ENCODE assay signal across 7 cellular contexts in genomic region chr17:5439446-5439764, GRCh38. TPM values are rescaled to one million over a fixed set of nuclear protein-coding genes. Genes with fewer than 3 reads are reported as not detected.
DNase-seq lines count a peak whose midpoint lies in the region; ATAC-seq and TF ChIP-seq lines count a peak whose summit lies in the region.

No MANE protein-coding gene starts in this region.

- H3K4me3 Mint-ChIP-seq in activated B cell treated with CpG ODN at 0.5 μM for 24 hours: peak overlapping the region; percentile 83

- H3K4me1 Mint-ChIP-seq in activated B cell treated with CpG ODN at 0.5 μM for 24 hours: peaks cover 32% of the 10 kb centered on the region

- H3K36me3 Mint-ChIP-seq in activated B cell treated with CpG ODN at 0.5 μM for 24 hours (ENCODE audit: low read depth): peaks cover 46% of the 10 kb centered on the region

- TF ChIP-seq CTCF in activated B cell treated with CpG ODN at 0.5 μM for 24 hours (IDR thresholded peaks at IDR 0.05): peak; percentile 12

- H3K27ac ChIP-seq in iPS-18a (ENCODE audit: low read length) (no peak overlapping the region), stomach smooth muscle (ENCODE audit: low read length) (peak overlapping the region; percentile 86)

- H3K9me3 ChIP-seq in iPS-18a (ENCODE audit: control insufficient read depth, low read depth, low read length): no peaks in the 10 kb centered on the region
- H3K9me3 ChIP-seq in stomach smooth muscle (ENCODE audit: control insufficient read depth in 2 of 2, low read length in 2 of 2): no peaks in the 10 kb centered on the region

- intact Hi-C loops in activated B cell treated with CpG ODN at 0.5 μM for 24 hours (cut with micrococcal nuclease): loop anchor here (1.0 to 2.0 kb wide), 6 partner anchors 19 to 242 kb away; partner anchors contain the start of genes DERL2, DHX33, MIS12 and RABEP1

- CTCF ChIA-PET in activated B cell treated with CpG ODN at 0.5 μM for 24 hours (lab: Charles Lee): interaction anchor here (0.7 to 4.2 kb wide), 24 partner anchors 9 to 408 kb away, joined by 3 to 24 read pairs (median 4); partner anchors contain the start of genes DERL2, MIS12, NUP88 and RPAIN

- H3K4me1 ChIP-seq in iPS-18a (ENCODE audit: control insufficient read depth, low read depth, low read length): peaks cover 6% of the 10 kb centered on the region
- peaks cover 17% of the 10 kb centered on the region for H3K4me1 ChIP-seq in stomach smooth muscle (ENCODE audit: control insufficient read depth, insufficient read depth, low read length)

- no peaks in the 10 kb centered on the region for H3K9me3 Mint-ChIP-seq in activated B cell treated with CpG ODN at 0.5 μM for 24 hours

- POLR2A ChIA-PET in activated B cell treated with CpG ODN at 0.5 μM for 24 hours (lab: Charles Lee): interaction anchor here (0.6 to 2.5 kb wide), 12 partner anchors 11 to 203 kb away, joined by 3 to 39 read pairs (median 4); partner anchors contain the start of genes DERL2, DHX33, MIS12 and NUP88

- ATAC-seq in HG02970 (IDR thresholded peaks at IDR 0.05; ENCODE audit: low FRiP score, unreplicated experiment): peak; percentile 8
- ATAC-seq in activated B cell treated with CpG ODN at 0.5 μM for 24 hours (ENCODE audit: low read depth): no peak
- no peak for ATAC-seq in GM19467 (IDR thresholded peaks at IDR 0.05; ENCODE audit: unreplicated experiment)

- DNase-seq in activated B cell treated with CpG ODN at 0.5 μM for 24 hours (no peak), DMS53 (lab: John Stamatoyannopoulos, UW) (no peak)
- DNase-seq in activated CD8-positive, alpha-beta memory T cell treated with anti-CD3 and anti-CD28 coated beads for 24 hours: no peak

- H3K9ac ChIP-seq in iPS-18a (ENCODE audit: low read length): peak overlapping the region; percentile 93
- H3K9ac ChIP-seq in stomach smooth muscle (ENCODE audit: low read length in 2 of 2): peak overlapping the region; percentile 77 to 87

- no peaks in the 10 kb centered on the region for H3K27me3 Mint-ChIP-seq in activated B cell treated with CpG ODN at 0.5 μM for 24 hours

- peak overlapping the region; percentile 91 for H3K27ac Mint-ChIP-seq in activated B cell treated with CpG ODN at 0.5 μM for 24 hours

- no peaks in the 10 kb centered on the region for H3K27me3 ChIP-seq in iPS-18a (ENCODE audit: control insufficient read depth, insufficient read depth, low read length)
- H3K27me3 ChIP-seq in stomach smooth muscle (ENCODE audit: control insufficient read depth in 1 of 2, insufficient read depth in 2 of 2, low read length in 2 of 2): no peaks in the 10 kb centered on the region

- peak overlapping the region; percentile 94 for H3K4me3 ChIP-seq in iPS-18a (ENCODE audit: low read length)
- H3K4me3 ChIP-seq in stomach smooth muscle (ENCODE audit: low read length in 2 of 2): peak overlapping the region; percentile 44 to 88

- H3K36me3 ChIP-seq in iPS-18a (ENCODE audit: control insufficient read depth, low read depth, low read length) (peaks cover 64% of the 10 kb centered on the region), stomach smooth muscle (ENCODE audit: control insufficient read depth in 2 of 2, insufficient read depth in 2 of 2, low read length in 2 of 2) (peaks cover 24 to 26% of the 10 kb centered on the region in 2 donors)

RNA-seq across cellular contexts. Expression of gene C1QBP, which starts 0.5 kb away (rescaled TPM):
- total RNA-seq in activated B cell treated with CpG ODN at 0.5 μM for 24 hours: 160 and 177 TPM in 2 replicates

RNA-seq across cellular contexts. Expression of gene RPAIN, which starts 19.4 kb away (rescaled TPM):
- total RNA-seq in activated B cell treated with CpG ODN at 0.5 μM for 24 hours: 70.4 and 87.7 TPM in 2 replicates

RNA-seq across cellular contexts. Expression of gene NUP88, which starts 19.9 kb away (rescaled TPM):
- 158 and 187 TPM in 2 replicates for total RNA-seq in activated B cell treated with CpG ODN at 0.5 μM for 24 hours

RNA-seq across cellular contexts. Expression of gene DHX33, which starts 29.4 kb away (rescaled TPM):
- 17.7 and 19.9 TPM in 2 replicates for total RNA-seq in activated B cell treated with CpG ODN at 0.5 μM for 24 hours

RNA-seq across cellular contexts. Expression of gene DERL2, which starts 46.6 kb away (rescaled TPM):
- 63.2 and 76.8 TPM in 2 replicates for total RNA-seq in activated B cell treated with CpG ODN at 0.5 μM for 24 hours
